Comparison of ENCODE assay signal across 13 cellular contexts in genomic region chr3:136074546-136074945, GRCh38.
A peak's percentile ranks its signal among the peaks of the same experiment; 100 is the strongest.
DNase-seq lines count a peak whose midpoint lies in the region; ATAC-seq and TF ChIP-seq lines count a peak whose summit lies in the region.
"Had no signal": no experiment of that assay in that cellular context is flagged by ENCODE, and none has a peak within 500 bp of the region (broad histone marks: within the 10 kb centered on the region; RNA-seq: fewer than 3 reads in every experiment).

No MANE protein-coding gene starts in this region.

- no peak for ATAC-seq in GM21390 (IDR thresholded peaks at IDR 0.05; ENCODE audit: unreplicated experiment)

- H3K27ac ChIP-seq in osteoblast (ENCODE audit: low read depth, low read length) = peak overlapping the region; percentile 4
- no peak overlapping the region for H3K27ac ChIP-seq in tibial artery
- H3K27ac ChIP-seq: A549, neural progenitor cell, upper lobe of right lung had no signal

- TF ChIP-seq CTCF in AG10803 (conservative IDR thresholded peaks at IDR 0.05; ENCODE audit: low read length) (no peak), osteoblast (IDR thresholded peaks at IDR 0.05; ENCODE audit: extremely low read depth, low read depth, low read length) (no peak), tibial artery (IDR thresholded peaks at IDR 0.05) (no peak)

- H2AFZ ChIP-seq in osteoblast (ENCODE audit: low read length) = no peak overlapping the region
- H2AFZ ChIP-seq: neural progenitor cell had no signal

- DNase-seq in AG10803 (ENCODE audit: low read depth) (peak; percentile 27), M059J (ENCODE audit: low read depth) (peak; percentile 22), astrocyte of the hippocampus (ENCODE audit: low read depth, low spot score) (peak; percentile 21), osteoblast (ENCODE audit: insufficient read length, low spot score, missing footprints) (no peak), NCI-H2081 treated with DMSO at 0.1 percent for 48 hours (lab: John Stamatoyannopoulos, UW) (no peak), dedifferentiated amniotic fluid mesenchymal stem cell (ENCODE audit: extremely low spot score) (no peak), tibial artery (no peak)
- DNase-seq: kidney, upper lobe of right lung had no signal

- no peaks in the 10 kb centered on the region for H3K79me2 ChIP-seq in osteoblast (ENCODE audit: insufficient read depth, low read length)

- no peak overlapping the region for H3K4me2 ChIP-seq in osteoblast (ENCODE audit: insufficient read depth, low read length)
- H3K4me2 ChIP-seq: A549, neural progenitor cell had no signal

- H3K27me3 ChIP-seq in osteoblast (ENCODE audit: insufficient read depth, low read length) = no peaks in the 10 kb centered on the region
- no peaks in the 10 kb centered on the region for H3K27me3 ChIP-seq in tibial artery
- H3K27me3 ChIP-seq: neural progenitor cell, upper lobe of right lung had no signal

- H3K4me1 ChIP-seq in osteoblast (ENCODE audit: insufficient read depth, low read length) (peaks cover 48% of the 10 kb centered on the region), tibial artery (peaks cover 0 to 27% (median 15%) of the 10 kb centered on the region in 4 donors)
- H3K4me1 ChIP-seq: neural progenitor cell had no signal

- H4K20me1 ChIP-seq in osteoblast (ENCODE audit: insufficient read depth, low read length) = no peaks in the 10 kb centered on the region

- intact Hi-C loops in tibial artery (cut with DNase I; ENCODE audit: low total_unique reads) = loop anchor here (5.0 to 10.0 kb wide), 4 partner anchors 120 to 938 kb away; partner anchors contain the start of gene MSL2

- H3K9me3 ChIP-seq in osteoblast (ENCODE audit: low read depth, low read length) = no peaks in the 10 kb centered on the region
- H3K9me3 ChIP-seq in tibial artery = no peaks in the 10 kb centered on the region
- H3K9me3 ChIP-seq: A549, HAP-1, upper lobe of right lung had no signal

- H3K36me3 ChIP-seq in osteoblast (ENCODE audit: insufficient read depth, low read length) = no peaks in the 10 kb centered on the region
- peaks cover 0 to 3% (median 0%) of the 10 kb centered on the region in 3 donors for H3K36me3 ChIP-seq in tibial artery
- H3K36me3 ChIP-seq: HAP-1, neural progenitor cell, upper lobe of right lung had no signal

- H3K4me3 ChIP-seq in AG10803 (ENCODE audit: low read length) (no peak overlapping the region), osteoblast (ENCODE audit: insufficient read depth, low read length) (no peak overlapping the region), tibial artery (no peak overlapping the region)
- H3K4me3 ChIP-seq: A549, HAP-1, neural progenitor cell, upper lobe of right lung had no signal

Comparison
In these comparisons a context has a peak if more than half of its experiments do, and no peak if none do; other contexts are left out.
1. DNase-seq: peak in AG10803 (single experiment), M059J (single experiment) and astrocyte of the hippocampus (single experiment); none in osteoblast (single experiment), NCI-H2081 treated with DMSO at 0.1 percent for 48 hours (single experiment), dedifferentiated amniotic fluid mesenchymal stem cell (single experiment) and tibial artery (0 of 2).